5 cellular contexts compared by ENCODE assay signal in the genomic region with DNA sequence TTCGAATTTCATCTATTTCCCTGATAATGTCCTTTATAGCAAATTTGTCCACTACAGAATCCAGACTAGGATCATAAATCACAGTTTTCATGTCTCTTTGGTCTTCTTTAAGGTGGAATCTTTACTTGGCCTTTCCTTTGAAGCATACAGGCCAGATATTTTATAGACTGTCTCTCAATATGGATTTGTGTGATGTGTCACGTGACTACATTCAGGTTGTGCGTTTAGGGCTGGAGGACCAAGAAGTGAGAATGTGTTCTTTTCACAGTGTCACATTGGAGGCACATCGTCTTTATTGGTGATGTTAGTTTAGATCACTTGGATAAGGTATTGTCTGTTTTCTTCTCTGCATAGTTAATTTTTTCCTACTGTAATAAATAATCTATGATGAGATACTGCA.
"Had no signal": no experiment of that assay in that cellular context is flagged by ENCODE, and none has a peak within 500 bp of the region (broad histone marks: within the 10 kb centered on the region; RNA-seq: fewer than 3 reads in every experiment).

No MANE protein-coding gene starts in this region.

- FAIRE-seq: H1, HTR-8/SVneo had no signal

- H3K4me2 ChIP-seq: GM23338 had no signal

- DNase-seq: H9, KG1 had no signal

- H2AFZ ChIP-seq: GM23338 had no signal

- H3K4me3 ChIP-seq: GM23338 had no signal

- ATAC-seq: GM23338 had no signal
